25 cellular contexts compared by ENCODE assay signal in genomic region chr17:12538003-12538402, GRCh38.
A peak's percentile ranks its signal among the peaks of the same experiment; 100 is the strongest.
DNase-seq lines count a peak whose midpoint lies in the region; ATAC-seq, FAIRE-seq and TF ChIP-seq lines count a peak whose summit lies in the region.
"Had no signal": no experiment of that assay in that cellular context is flagged by ENCODE, and none has a peak within 500 bp of the region (broad histone marks: within the 10 kb centered on the region; RNA-seq: fewer than 3 reads in every experiment).

No MANE protein-coding gene starts in this region.

- H4K91ac ChIP-seq in IMR-90 (ENCODE audit: insufficient read depth, low read depth, low read length): no peak overlapping the region

- H2BK120ac ChIP-seq in IMR-90 (ENCODE audit: low read depth, low read length): no peak overlapping the region

- no peaks in the 10 kb centered on the region for H3K79me2 ChIP-seq in HepG2 (ENCODE audit: insufficient read depth, low read length)

- H3K9ac ChIP-seq in HepG2 (ENCODE audit: insufficient read depth, low read depth, low read length): no peak overlapping the region
- no peak overlapping the region for H3K9ac ChIP-seq in IMR-90 (ENCODE audit: low read depth, low read length)
- H3K9ac ChIP-seq: BLaER1 had no signal

- H3K4me3 ChIP-seq in HepG2 (replicated peaks in 1 of 3; ENCODE audit: insufficient read depth in 1 of 3, low read depth in 2 of 3, low read length in 3 of 3) (no peak overlapping the region), right lobe of liver (no peak overlapping the region), IMR-90 (ENCODE audit: insufficient read depth, low read depth, low read length) (no peak overlapping the region)
- H3K4me3 ChIP-seq: BLaER1, GM12878 had no signal

- intact Hi-C loops in HepG2 (cut with micrococcal nuclease; ENCODE audit: unreplicated experiment): no loop called here
- intact Hi-C loops in right lobe of liver (cut with DNase I): no loop called here
- intact Hi-C loops in IMR-90 (cut with micrococcal nuclease): no loop called here

- 14% methylated on average over 2 of the region's 2 CpGs for WGBS in HepG2 (ENCODE audit: low lambda C conversion rate)
- WGBS in right lobe of liver (ENCODE audit: insufficient coverage, low coverage, low lambda C conversion rate, missing lambda C conversion rate): 40% methylated on average over 2 of the region's 2 CpGs
- 100% methylated on average over 1 of the region's 2 CpGs; no CpG with 5 or more reads in 1 of the 2 experiments for WGBS in IMR-90 (ENCODE audit: extremely low coverage in 2 of 2, insufficient read length in 1 of 2), 2 experiments

- TF ChIP-seq EP300 in HepG2 (IDR thresholded peaks at IDR 0.05; ENCODE audit: low read depth in 2 of 2, low read length in 2 of 2) (no peak), HepG2 (CRISPR knock-in tag; IDR thresholded peaks at IDR 0.05; ENCODE audit: borderline replicate concordance) (no peak)

- no peak for FAIRE-seq in HepG2 (lab: Jason Lieb, UNC)
- FAIRE-seq: GM12878, GM12892, GM18507 had no signal

- H2BK20ac ChIP-seq in IMR-90 (ENCODE audit: low read depth, low read length): no peak overlapping the region

- TF ChIP-seq RAD21 in HepG2 (CRISPR knock-in tag; IDR thresholded peaks at IDR 0.05) (no peak), IMR-90 (IDR thresholded peaks at IDR 0.05; ENCODE audit: low read length) (no peak)

- H3K9me3 ChIP-seq in HepG2 (ENCODE audit: low read length) (no peaks in the 10 kb centered on the region), right lobe of liver (no peaks in the 10 kb centered on the region), IMR-90 (ENCODE audit: control insufficient read depth, insufficient read depth, low read length) (no peaks in the 10 kb centered on the region)
- H3K9me3 ChIP-seq: BE2C, BLaER1 had no signal

- no peaks in the 10 kb centered on the region for H3K27me3 Mint-ChIP-seq in activated CD8-positive, alpha-beta T cell treated with anti-CD3 and anti-CD28 coated beads, Interleukin-2, amount 10 ng/mL, durations not matched to agents 7 days and 5 days (ENCODE audit: low read depth)
- H3K27me3 Mint-ChIP-seq: CD4-positive, CD25-positive, alpha-beta regulatory T cell had no signal

- H3K36me3 ChIP-seq in HepG2 (replicated peaks in 1 of 2; ENCODE audit: control insufficient read depth in 1 of 2, insufficient read depth in 2 of 2, low read length in 2 of 2): no peaks in the 10 kb centered on the region
- H3K36me3 ChIP-seq in right lobe of liver: no peaks in the 10 kb centered on the region
- no peaks in the 10 kb centered on the region for H3K36me3 ChIP-seq in IMR-90 (ENCODE audit: control insufficient read depth, insufficient read depth, low read length)
- H3K36me3 ChIP-seq: BE2C, BLaER1 had no signal

- no peak overlapping the region for H2AK9ac ChIP-seq in IMR-90 (replicated peaks; ENCODE audit: low read depth, low read length, poor library complexity)

- H4K5ac ChIP-seq in IMR-90 (ENCODE audit: low read depth, low read length): no peak overlapping the region

- peak overlapping the region; percentile 1 for H2BK5ac ChIP-seq in IMR-90 (ENCODE audit: low read depth, low read length, poor library complexity, severe bottlenecking)

- no peak overlapping the region for H3K56ac ChIP-seq in IMR-90 (ENCODE audit: extremely low read depth, insufficient read depth, low read length)

- CTCF ChIA-PET in HepG2 (lab: Yijun Ruan, JAX; ENCODE audit: low intra/inter-chr PET ratio, low total read pairs): no interaction called here
- CTCF ChIA-PET in IMR-90 (lab: Yijun Ruan, JAX): interaction anchor here (0.6 to 1.3 kb wide), 3 partner anchors 8 to 252 kb away, joined by 3 to 5 read pairs (median 4); no protein-coding TSS in a partner anchor
- CTCF ChIA-PET in activated CD8-positive, alpha-beta T cell treated with anti-CD3 and anti-CD28 coated beads, Interleukin-2, amount 10 ng/mL, durations not matched to agents 7 days and 5 days (lab: Charles Lee): interaction anchor here (0.7 kb wide), 1 partner anchor 53 kb away, joined by 3 read pairs; no protein-coding TSS in a partner anchor

- H3K18ac ChIP-seq in IMR-90 (ENCODE audit: low read depth, low read length): peak overlapping the region; percentile 23; the same call in 1 of the 2 replicates

- TF ChIP-seq POLR2A in HepG2 (IDR thresholded peaks at IDR 0.05; ENCODE audit: insufficient read depth in 1 of 2, low read depth in 2 of 2, low read length in 2 of 2) (no peak), right lobe of liver (IDR thresholded peaks at IDR 0.05) (no peak), IMR-90 (IDR thresholded peaks at IDR 0.05; ENCODE audit: low read depth, low read length) (no peak)

- no peaks in the 10 kb centered on the region for H3K36me3 Mint-ChIP-seq in activated CD8-positive, alpha-beta T cell treated with anti-CD3 and anti-CD28 coated beads, Interleukin-2, amount 10 ng/mL, durations not matched to agents 7 days and 5 days (ENCODE audit: low read depth)
- H3K36me3 Mint-ChIP-seq: CD14-positive monocyte; CD4-positive, alpha-beta memory T cell; CD4-positive, CD25-positive, alpha-beta regulatory T cell; CD8-positive, alpha-beta memory T cell had no signal

- H3K4me1 Mint-ChIP-seq in activated CD8-positive, alpha-beta T cell treated with anti-CD3 and anti-CD28 coated beads, Interleukin-2, amount 10 ng/mL, durations not matched to agents 7 days and 5 days (ENCODE audit: low read depth): no peaks in the 10 kb centered on the region
- H3K4me1 Mint-ChIP-seq: CD14-positive monocyte; CD4-positive, alpha-beta memory T cell; CD4-positive, CD25-positive, alpha-beta regulatory T cell; CD8-positive, alpha-beta memory T cell had no signal

- H3K27ac ChIP-seq in HepG2 (ENCODE audit: extremely low read length, insufficient read depth, low read length) (no peak overlapping the region), right lobe of liver (no peak overlapping the region), IMR-90 (ENCODE audit: insufficient read depth, low read length) (no peak overlapping the region), epithelial cell of prostate (peak overlapping the region; percentile 73)
- H3K27ac ChIP-seq: 22Rv1, BLaER1 had no signal

- H2AFZ ChIP-seq in HepG2 (ENCODE audit: low read length) (no peak overlapping the region), IMR-90 (replicated peaks; ENCODE audit: low read length, poor library complexity) (no peak overlapping the region)

- H3K4me3 Mint-ChIP-seq in activated CD8-positive, alpha-beta T cell treated with anti-CD3 and anti-CD28 coated beads, Interleukin-2, amount 10 ng/mL, durations not matched to agents 7 days and 5 days: no peak overlapping the region
- H3K4me3 Mint-ChIP-seq: CD14-positive monocyte; CD4-positive, alpha-beta memory T cell; CD4-positive, CD25-positive, alpha-beta regulatory T cell; CD8-positive, alpha-beta memory T cell had no signal

- H3K9me3 Mint-ChIP-seq in activated CD8-positive, alpha-beta T cell treated with anti-CD3 and anti-CD28 coated beads, Interleukin-2, amount 10 ng/mL, durations not matched to agents 7 days and 5 days (ENCODE audit: insufficient read depth): peaks cover 7% of the 10 kb centered on the region

- TF ChIP-seq CTCF in HepG2 (CRISPR knock-in tag; IDR thresholded peaks at IDR 0.05): no peak
- TF ChIP-seq CTCF in right lobe of liver (IDR thresholded peaks at IDR 0.05): no peak
- no peak for TF ChIP-seq CTCF in IMR-90 (conservative IDR thresholded peaks at IDR 0.05; ENCODE audit: low read depth, low read length)

- H3K4me2 ChIP-seq in HepG2 (ENCODE audit: low read depth, low read length) (no peak overlapping the region), IMR-90 (ENCODE audit: low read depth, low read length) (no peak overlapping the region)
- H3K4me2 ChIP-seq: BLaER1 had no signal

- no peak for ATAC-seq in HepG2
- no peak for ATAC-seq in right lobe of liver
- ATAC-seq in IMR-90 (ENCODE audit: low read depth): no peak
- ATAC-seq in activated CD8-positive, alpha-beta T cell treated with anti-CD3 and anti-CD28 coated beads, Interleukin-2, amount 10 ng/mL, durations not matched to agents 7 days and 5 days: no peak
- ATAC-seq: GM12878 had no signal

- H3K4ac ChIP-seq in IMR-90 (ENCODE audit: low read depth, low read length): no peak overlapping the region

- DNase-seq in HepG2 (ENCODE audit: low spot score) (no peak), right lobe of liver (no peak), IMR-90 (no peak), epithelial cell of prostate (ENCODE audit: low read depth, low spot score) (no peak), T1000 (lab: John Stamatoyannopoulos, UW) (no peak)
- DNase-seq in activated CD8-positive, alpha-beta T cell treated with anti-CD3 and anti-CD28 coated beads, Interleukin-2, amount 10 ng/mL, durations not matched to agents 7 days and 5 days: no peak
- DNase-seq: ACHN; BE2C; C1 segment of cervical spinal cord; CD4-positive, alpha-beta memory T cell; CD4-positive, CD25-positive, alpha-beta regulatory T cell; CD8-positive, alpha-beta memory T cell; COR-L47; DMS153; DMS53; DMS79; DND-41; EL; GDM1 had no signal

- no peak overlapping the region for H4K8ac ChIP-seq in IMR-90 (ENCODE audit: low read depth in 2 of 2, low read length in 2 of 2)

- 0 out of 3 replicates have a peak overlapping the region, but pooled peaks have one; percentile 13 for H2BK15ac ChIP-seq in IMR-90 (ENCODE audit: low read depth, low read length)

- dilution Hi-C loops in IMR-90 (cut with HindIII; ENCODE audit: low sequenced_read_pairs, unreplicated experiment): no loop called here

- no peaks in the 10 kb centered on the region for H3K27me3 ChIP-seq in HepG2 (ENCODE audit: control insufficient read depth in 1 of 2, insufficient read depth in 2 of 2, low read length in 2 of 2)
- no peaks in the 10 kb centered on the region for H3K27me3 ChIP-seq in right lobe of liver
- H3K27me3 ChIP-seq in IMR-90 (ENCODE audit: control insufficient read depth, insufficient read depth, low read length): no peaks in the 10 kb centered on the region
- H3K27me3 ChIP-seq: BE2C, BLaER1 had no signal

- BruUV-seq in HepG2 (replicated peaks; lab: Mats Ljungman, UMichigan): no TSS peak
- BruUV-seq in IMR-90 (replicated peaks; lab: Mats Ljungman, UMichigan): no TSS peak

- no peaks in the 10 kb centered on the region for H4K20me1 ChIP-seq in HepG2 (ENCODE audit: insufficient read depth, low read length)
- H4K20me1 ChIP-seq in IMR-90 (ENCODE audit: insufficient read depth, low read length): no peaks in the 10 kb centered on the region
- H4K20me1 ChIP-seq: BLaER1 had no signal

- peaks cover 5% of the 10 kb centered on the region; the same call in 1 of the 2 replicates for H3K9me1 ChIP-seq in IMR-90 (ENCODE audit: insufficient read depth, low read length)

- no peak overlapping the region for H2AK5ac ChIP-seq in IMR-90 (ENCODE audit: low read depth, low read length)

- H3K23ac ChIP-seq in IMR-90 (ENCODE audit: low read depth, low read length): no peak overlapping the region

- no peak overlapping the region for H3K14ac ChIP-seq in IMR-90 (replicated peaks; ENCODE audit: low read depth, low read length)

- POLR2A ChIA-PET in HepG2 (lab: Yijun Ruan, JAX) (no interaction called here), IMR-90 (lab: Charles Lee; ENCODE audit: unreplicated experiment) (interaction anchor here (0.6 kb wide), 1 partner anchor 28 kb away, joined by 4 read pairs; no protein-coding TSS in a partner anchor)
- POLR2A ChIA-PET in activated CD8-positive, alpha-beta T cell treated with anti-CD3 and anti-CD28 coated beads, Interleukin-2, amount 10 ng/mL, durations not matched to agents 7 days and 5 days (lab: Charles Lee): no interaction called here

- in situ Hi-C loops in HepG2 (cut with HindIII; ENCODE audit: extremely low pct_ligation_motif_present, low pct_unique_long_range_greater_than_20kb): no loop called here
- in situ Hi-C loops in IMR-90 (cut with MboI; ENCODE audit: low sequenced_read_pairs): no loop called here

- no peak overlapping the region for H3K27ac Mint-ChIP-seq in activated CD8-positive, alpha-beta T cell treated with anti-CD3 and anti-CD28 coated beads, Interleukin-2, amount 10 ng/mL, durations not matched to agents 7 days and 5 days
- H3K27ac Mint-ChIP-seq: CD14-positive monocyte; CD4-positive, alpha-beta memory T cell; CD4-positive, CD25-positive, alpha-beta regulatory T cell had no signal

- no peaks in the 10 kb centered on the region for H3K79me1 ChIP-seq in IMR-90 (ENCODE audit: low read depth in 1 of 2, low read length in 2 of 2)

- no peaks in the 10 kb centered on the region for H3K4me1 ChIP-seq in HepG2 (ENCODE audit: insufficient read depth, low read length)
- no peaks in the 10 kb centered on the region for H3K4me1 ChIP-seq in right lobe of liver
- no peaks in the 10 kb centered on the region; the same call in 1 of the 2 replicates for H3K4me1 ChIP-seq in IMR-90 (ENCODE audit: control insufficient read depth, insufficient read depth, low read length)
- H3K4me1 ChIP-seq: BE2C, BLaER1 had no signal
